8 cellular contexts compared by ENCODE assay signal in the genomic region with DNA sequence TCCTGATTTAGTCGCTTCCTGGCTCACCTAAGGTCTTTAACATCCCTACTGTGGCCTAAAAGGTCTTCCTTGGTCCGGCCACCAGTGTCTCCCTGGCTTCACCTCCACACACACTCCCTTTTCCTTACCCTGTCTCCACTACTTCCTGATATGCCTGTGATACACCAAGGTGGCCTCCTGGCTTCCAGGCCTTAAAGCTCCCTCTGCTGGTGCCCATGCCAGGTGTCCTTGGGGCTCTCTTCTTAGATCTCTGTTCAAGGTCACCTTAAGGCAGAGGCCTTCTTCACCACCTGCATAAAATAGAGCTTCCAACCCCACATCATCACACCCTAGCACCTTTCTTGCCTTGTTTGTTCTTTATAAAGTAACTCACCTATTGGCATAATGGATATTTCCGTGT.
DNase-seq lines count a peak whose midpoint lies in the region; ATAC-seq, FAIRE-seq and TF ChIP-seq lines count a peak whose summit lies in the region.

No MANE protein-coding gene starts in this region.

- H3K56ac ChIP-seq in IMR-90 (ENCODE audit: extremely low read depth, insufficient read depth, low read length): no peak overlapping the region

- no peak overlapping the region for H3K14ac ChIP-seq in IMR-90 (replicated peaks; ENCODE audit: low read depth, low read length)

- intact Hi-C loops in IMR-90 (cut with micrococcal nuclease): loop anchor here (1.0 kb wide), 1 partner anchor 291 kb away; no protein-coding TSS in a partner anchor
- intact Hi-C loops in posterior vena cava (cut with DNase I): no loop called here

- H3K36me3 ChIP-seq in IMR-90 (ENCODE audit: control insufficient read depth, insufficient read depth, low read length) (no peaks in the 10 kb centered on the region), iPS DF 6.9 (ENCODE audit: control insufficient read depth, insufficient read depth, low read length) (no peaks in the 10 kb centered on the region)
- H3K36me3 ChIP-seq in effector memory CD4-positive, alpha-beta T cell (ENCODE audit: control insufficient read depth, insufficient read depth, low read length): no peaks in the 10 kb centered on the region

- peak; percentile 34; the same call in 1 of the 2 replicates for TF ChIP-seq CTCF in IMR-90 (conservative IDR thresholded peaks at IDR 0.05; ENCODE audit: low read depth, low read length)

- in situ Hi-C loops in IMR-90 (cut with MboI; ENCODE audit: low sequenced_read_pairs): no loop called here

- CTCF ChIA-PET in IMR-90 (lab: Yijun Ruan, JAX): interaction anchor here (1.0 to 2.3 kb wide), 3 partner anchors 9 to 290 kb away, joined by 3 to 12 read pairs (median 4); no protein-coding TSS in a partner anchor

- H4K91ac ChIP-seq in IMR-90 (ENCODE audit: insufficient read depth, low read depth, low read length): no peak overlapping the region

- no peak overlapping the region for H2AK5ac ChIP-seq in IMR-90 (ENCODE audit: low read depth, low read length)

- no peak overlapping the region for H2AFZ ChIP-seq in IMR-90 (replicated peaks; ENCODE audit: low read length, poor library complexity)

- peak; percentile 39 for TF ChIP-seq RAD21 in IMR-90 (IDR thresholded peaks at IDR 0.05; ENCODE audit: low read length)

- H4K20me1 ChIP-seq in IMR-90 (ENCODE audit: insufficient read depth, low read length): no peaks in the 10 kb centered on the region

- H2BK20ac ChIP-seq in IMR-90 (ENCODE audit: low read depth, low read length): no peak overlapping the region

- TF ChIP-seq POLR2A in IMR-90 (IDR thresholded peaks at IDR 0.05; ENCODE audit: low read depth, low read length): no peak

- no TSS peak for BruUV-seq in IMR-90 (replicated peaks; lab: Mats Ljungman, UMichigan)

- no peaks in the 10 kb centered on the region for H3K27me3 ChIP-seq in IMR-90 (ENCODE audit: control insufficient read depth, insufficient read depth, low read length)
- no peaks in the 10 kb centered on the region for H3K27me3 ChIP-seq in iPS DF 6.9 (ENCODE audit: control insufficient read depth, insufficient read depth, low read length)
- no peaks in the 10 kb centered on the region for H3K27me3 ChIP-seq in effector memory CD4-positive, alpha-beta T cell (replicated peaks; ENCODE audit: control insufficient read depth, insufficient read depth, low read length, poor library complexity, severe bottlenecking)

- H3K4me1 ChIP-seq in IMR-90 (ENCODE audit: control insufficient read depth, insufficient read depth, low read length) (peaks cover 3% of the 10 kb centered on the region; the same call in 1 of the 2 replicates), iPS DF 6.9 (ENCODE audit: control insufficient read depth, insufficient read depth, low read length) (no peaks in the 10 kb centered on the region)
- H3K4me1 ChIP-seq in effector memory CD4-positive, alpha-beta T cell (ENCODE audit: control insufficient read depth, insufficient read depth, low read length, poor library complexity, severe bottlenecking): no peaks in the 10 kb centered on the region

- H3K4ac ChIP-seq in IMR-90 (ENCODE audit: low read depth, low read length): no peak overlapping the region

- H3K4me3 ChIP-seq in IMR-90 (ENCODE audit: insufficient read depth, low read depth, low read length): no peak overlapping the region
- no peak overlapping the region for H3K4me3 ChIP-seq in iPS DF 6.9 (ENCODE audit: low read length)
- H3K4me3 ChIP-seq in effector memory CD4-positive, alpha-beta T cell (ENCODE audit: insufficient read depth, low read depth, low read length, poor library complexity, severe bottlenecking): no peak overlapping the region

- no peak for FAIRE-seq in RCC 7860 (lab: Jason Lieb, UNC)

- H3K9me1 ChIP-seq in IMR-90 (ENCODE audit: insufficient read depth, low read length): peaks cover 9% of the 10 kb centered on the region; the same call in 1 of the 2 replicates

- 86% methylated on average over 2 of the region's 3 CpGs; no CpG with 5 or more reads in 1 of the 2 experiments for WGBS in IMR-90 (ENCODE audit: extremely low coverage in 2 of 2, insufficient read length in 1 of 2), 2 experiments
- WGBS in iPS DF 6.9 (ENCODE audit: insufficient coverage, insufficient read length): no CpG with 5 or more reads among the region's 3 CpGs

- no peak overlapping the region for H3K18ac ChIP-seq in IMR-90 (ENCODE audit: low read depth, low read length)

- no peak overlapping the region for H3K9ac ChIP-seq in IMR-90 (ENCODE audit: low read depth, low read length)

- no peak overlapping the region for H3K27ac ChIP-seq in IMR-90 (ENCODE audit: insufficient read depth, low read length)
- H3K27ac ChIP-seq in iPS DF 6.9 (ENCODE audit: low read length): no peak overlapping the region
- no peak overlapping the region for H3K27ac ChIP-seq in effector memory CD4-positive, alpha-beta T cell (ENCODE audit: insufficient read depth, low read length, poor library complexity, severe bottlenecking)

- no peak overlapping the region for H3K23ac ChIP-seq in IMR-90 (ENCODE audit: low read depth, low read length)

- H4K5ac ChIP-seq in IMR-90 (ENCODE audit: low read depth, low read length): no peak overlapping the region

- no peak overlapping the region for H3K4me2 ChIP-seq in IMR-90 (ENCODE audit: low read depth, low read length)

- ATAC-seq in IMR-90 (ENCODE audit: low read depth) (peak; percentile 32; the same call in 1 of the 2 replicates), GM18511 (IDR thresholded peaks at IDR 0.05; ENCODE audit: unreplicated experiment) (no peak), GM21528 (IDR thresholded peaks at IDR 0.05; ENCODE audit: low FRiP score, unreplicated experiment) (no peak)

- no peaks in the 10 kb centered on the region for H3K9me3 ChIP-seq in IMR-90 (ENCODE audit: control insufficient read depth, insufficient read depth, low read length)
- H3K9me3 ChIP-seq in iPS DF 6.9 (ENCODE audit: control insufficient read depth, insufficient read depth, low read length): no peaks in the 10 kb centered on the region
- no peaks in the 10 kb centered on the region for H3K9me3 ChIP-seq in effector memory CD4-positive, alpha-beta T cell (ENCODE audit: control insufficient read depth, low read length)

- no peak overlapping the region for H2BK120ac ChIP-seq in IMR-90 (ENCODE audit: low read depth, low read length)

- dilution Hi-C loops in IMR-90 (cut with HindIII; ENCODE audit: low sequenced_read_pairs, unreplicated experiment): no loop called here

- POLR2A ChIA-PET in IMR-90 (lab: Charles Lee; ENCODE audit: unreplicated experiment): no interaction called here

- H4K8ac ChIP-seq in IMR-90 (ENCODE audit: low read depth in 2 of 2, low read length in 2 of 2): no peak overlapping the region

- no peak overlapping the region for H2BK5ac ChIP-seq in IMR-90 (ENCODE audit: low read depth, low read length, poor library complexity, severe bottlenecking)

- DNase-seq in D341Med (ENCODE audit: low spot score) (peak; percentile 44), IMR-90 (peak; percentile 14), RCC 7860 (ENCODE audit: low spot score) (peak; percentile 35), iPS DF 6.9 (ENCODE audit: low read depth, low spot score) (peak; percentile 31), posterior vena cava (ENCODE audit: low spot score) (no peak)
- no peak for DNase-seq in effector memory CD4-positive, alpha-beta T cell

- no peak overlapping the region for H2AK9ac ChIP-seq in IMR-90 (replicated peaks; ENCODE audit: low read depth, low read length, poor library complexity)

- no peak overlapping the region for H2BK15ac ChIP-seq in IMR-90 (ENCODE audit: low read depth, low read length)

- H3K79me1 ChIP-seq in IMR-90 (ENCODE audit: low read depth in 1 of 2, low read length in 2 of 2): peaks cover 3 to 10% of the 10 kb centered on the region in 2 experiments; a peak in 3 of 4 replicates

TF ChIP-seq in IMR-90, 13 proteins besides CTCF, POLR2A, EP300 and RAD21:
- TF ChIP-seq SMC3 (IDR thresholded peaks at IDR 0.05; ENCODE audit: low read depth, low read length) (peak; percentile 14; the same call in 1 of the 2 replicates), RFX5 (IDR thresholded peaks at IDR 0.05; ENCODE audit: low read depth, low read length) (no peak), MAFK (IDR thresholded peaks at IDR 0.05; ENCODE audit: low read depth, low read length) (no peak)

Comparison
In these comparisons a context has a peak if more than half of its experiments do, and no peak if none do; other contexts are left out.
1. DNase-seq: peak in D341Med (single experiment), IMR-90 (single experiment), RCC 7860 (single experiment) and iPS DF 6.9 (single experiment); none in posterior vena cava (single experiment) and effector memory CD4-positive, alpha-beta T cell (0 of 3).